Comparison of ENCODE assay signal across 31 cellular contexts in the genomic region with DNA sequence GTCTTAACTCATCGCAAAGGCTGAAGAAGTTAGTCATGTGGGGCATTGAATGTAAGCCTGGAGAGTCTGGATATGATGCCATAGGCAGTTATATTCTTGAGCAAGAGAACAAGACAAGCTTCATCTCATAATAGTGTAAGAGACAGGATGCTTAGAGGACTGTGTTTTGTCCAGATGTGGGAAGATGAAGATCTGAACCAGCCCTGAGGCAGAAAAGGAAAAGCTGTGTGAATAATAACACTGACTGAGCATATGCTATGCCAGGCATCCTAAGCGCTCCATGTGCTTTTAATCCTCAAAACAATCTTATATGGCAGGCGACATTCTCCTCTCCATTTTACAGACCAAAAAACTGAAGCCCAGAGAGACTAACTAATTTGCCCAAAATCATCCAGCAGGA. TPM values are rescaled to one million over a fixed set of nuclear protein-coding genes. Genes with fewer than 3 reads are reported as not detected.
"Had no signal": no experiment of that assay in that cellular context is flagged by ENCODE, and none has a peak within 500 bp of the region (broad histone marks: within the 10 kb centered on the region; RNA-seq: fewer than 3 reads in every experiment).

No MANE protein-coding gene starts in this region.

- H3K4me3 ChIP-seq: Peyer's patch had no signal

- H3K27ac ChIP-seq: Peyer's patch, RWPE1, WERI-Rb-1 had no signal

- H3K27me3 ChIP-seq: Peyer's patch had no signal

- H3K9me3 ChIP-seq: Peyer's patch had no signal

- H3K4me1 ChIP-seq: Peyer's patch had no signal

- H3K36me3 ChIP-seq: Peyer's patch, WERI-Rb-1 had no signal

- DNase-seq: activated CD4-positive, alpha-beta T cell treated with anti-CD3 and anti-CD28 coated beads for 1 hour; activated CD4-positive, alpha-beta T cell treated with anti-CD3 and anti-CD28 coated beads for 48 hours; activated CD4-positive, CD25-positive, alpha-beta regulatory T cell; activated CD8-positive, alpha-beta T cell treated with anti-CD3 and anti-CD28 coated beads for 36 hours; activated gamma-delta T cell; activated naive CD4-positive, alpha-beta T cell treated with Interleukin-2 at 50 U/mL for 16 hours; activated naive CD8-positive, alpha-beta T cell treated with anti-CD3 and anti-CD28 coated beads, Interleukin-2, amount 10 ng/mL, durations not matched to agents 7 days and 5 days; activated T-cell treated with anti-CD3 and anti-CD28 coated beads, Interleukin-2, amount 50 U/mL, for 24 hours; cerebellar nuclear complex; NCI-H1105; NCI-H1417 treated with DMSO at 0.1 percent for 48 hours; NCI-H187 treated with DMSO at 0.1 percent for 48 hours; NCI-H2081; NCI-H2171 treated with DMSO at 0.1 percent for 48 hours; NCI-H2227 treated with DMSO at 0.1 percent for 48 hours; NCI-H446 treated with DMSO at 0.1 percent for 48 hours; NCI-H524 treated with DMSO at 0.1 percent for 48 hours; PC-3; Peyer's patch; SIG-M5; T1000; WERI-Rb-1 had no signal

RNA-seq across cellular contexts. Expression of gene TMEM215, which starts 56.1 kb away (rescaled TPM):
- total RNA-seq: activated CD8-positive, alpha-beta T cell treated with anti-CD3 and anti-CD28 coated beads for 36 hours; activated naive CD8-positive, alpha-beta T cell treated with anti-CD3 and anti-CD28 coated beads, Interleukin-2, amount 10 ng/mL, durations not matched to agents 7 days and 5 days; activated T-helper 2 cell treated with anti-CD3 and anti-CD28 coated beads, Interferon-gamma antibody, Interleukin-2, Interleukin-4, amounts not matched to agents 10 μg/mL and 5 μg/mL and 100 μg/mL, durations not matched to agents 14 hours and 24 hours and 36 hours; bronchial epithelial cell; MCF 10A; PC-3; Peyer's patch; Right ventricle myocardium inferior; SK-MEL-5; T-helper 1 cell treated with Interleukin-12 subunit alpha and Interleukin-12 subunit beta and Interleukin-4 antibody, amounts not matched to agents 30 ng/mL and 1 ng/mL, for 36 hours; T-helper 2 cell treated with Interferon-gamma antibody and Interleukin-4, amounts not matched to agents 100 ng/mL and 5 ng/mL, for 36 hours had no signal
- polyA plus RNA-seq: adipose tissue had no signal
